Comparison of ENCODE assay signal across 9 cellular contexts in the genomic region with DNA sequence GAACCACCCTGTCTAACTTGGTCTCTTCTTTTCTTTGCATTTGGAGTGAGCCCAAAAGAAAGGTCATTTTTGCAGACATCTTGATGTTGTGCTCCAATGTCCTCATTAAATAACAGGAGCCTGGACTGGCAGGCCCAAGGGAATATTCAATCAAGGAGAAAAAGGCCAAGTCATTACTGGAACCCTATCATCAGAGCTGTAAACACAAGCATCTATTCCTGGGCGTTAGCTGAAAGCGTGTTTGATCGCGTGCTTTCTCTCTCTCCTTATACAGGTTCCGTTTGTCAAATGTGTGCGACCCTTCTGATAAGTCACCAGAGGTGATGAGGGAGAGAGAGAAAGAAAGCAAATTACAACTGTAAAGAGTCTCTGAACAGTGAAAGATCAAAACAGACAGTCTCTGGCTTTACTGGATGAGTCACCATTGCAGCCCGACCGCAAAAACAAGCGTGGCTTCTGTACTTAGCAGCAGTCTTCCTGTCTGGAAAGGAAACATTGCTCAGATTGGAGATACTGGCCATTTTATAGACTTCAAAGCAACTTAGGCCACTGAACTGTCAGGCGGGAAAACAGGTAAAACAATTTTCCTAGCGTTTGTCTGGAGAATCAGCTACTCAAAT. TPM values are rescaled to one million over a fixed set of nuclear protein-coding genes. Genes with fewer than 3 reads are reported as not detected.
DNase-seq lines count a peak whose midpoint lies in the region; ATAC-seq, FAIRE-seq and TF ChIP-seq lines count a peak whose summit lies in the region.
"Had no signal": no experiment of that assay in that cellular context is flagged by ENCODE, and none has a peak within 500 bp of the region (broad histone marks: within the 10 kb centered on the region; RNA-seq: fewer than 3 reads in every experiment).

No MANE protein-coding gene starts in this region.

- no peak overlapping the region for H3K9ac ChIP-seq in kidney (ENCODE audit: low read length in 2 of 2)

- ATAC-seq in HG02981 (IDR thresholded peaks at IDR 0.05; ENCODE audit: unreplicated experiment): peak; percentile 92
- no peak for ATAC-seq in GM21367 (IDR thresholded peaks at IDR 0.05; ENCODE audit: unreplicated experiment)

- H3K4me1 ChIP-seq in SJSA1 (replicated peaks) (peaks cover 17% of the 10 kb centered on the region), kidney (ENCODE audit: control insufficient read depth in 1 of 2, insufficient read depth in 1 of 2, low read depth in 1 of 2, low read length in 2 of 2) (no peaks in the 10 kb centered on the region)

- TF ChIP-seq CTCF in GM12864 (IDR thresholded peaks at IDR 0.05; ENCODE audit: low read depth, low read length, missing control alignments) (no peak), kidney (IDR thresholded peaks at IDR 0.05; ENCODE audit: borderline replicate concordance, extremely low read depth, insufficient read depth) (no peak)

- intact Hi-C loops in kidney (cut with DNase I): no loop called here

- H3K36me3 ChIP-seq in SJSA1 (no peaks in the 10 kb centered on the region; the same call in 1 of the 2 replicates), kidney (ENCODE audit: control insufficient read depth in 1 of 2, insufficient read depth in 2 of 2, low read length in 2 of 2) (no peaks in the 10 kb centered on the region)

- DNase-seq in GM12864 (ENCODE audit: low read depth): peak; percentile 21
- peak; percentile 74 to 76 for DNase-seq in SJSA1 (ENCODE audit: low read depth in 1 of 2, low spot score in 2 of 2)
- DNase-seq in activated naive CD4-positive, alpha-beta T cell treated with anti-CD3 and anti-CD28 coated beads, Interleukin-2, amount 50 U/mL, for 16 hours: peak; percentile 76
- peak; percentile 75 for DNase-seq in kidney
- peak in 2 of 3 experiments; percentile 59 to 62 for DNase-seq in stimulated activated CD4-positive, alpha-beta T cell treated with anti-CD3 and anti-CD28 coated beads, TNF-alpha, amount 100 ng/mL, for 4 hours (ENCODE audit: low read depth in 3 of 3)
- no peak for DNase-seq in NCI-H345 treated with DMSO at 0.1 percent for 48 hours (lab: John Stamatoyannopoulos, UW; ENCODE audit: unreplicated experiment)

- H3K4me3 ChIP-seq in GM12864 (ENCODE audit: low read depth, low read length) (no peak overlapping the region), SJSA1 (no peak overlapping the region), kidney (ENCODE audit: low read length in 2 of 2) (no peak overlapping the region)
- H3K4me3 ChIP-seq: SK-N-MC had no signal

- no peaks in the 10 kb centered on the region for H3K9me3 ChIP-seq in SJSA1 (replicated peaks)
- no peaks in the 10 kb centered on the region for H3K9me3 ChIP-seq in kidney (ENCODE audit: control insufficient read depth in 1 of 2, low read length in 2 of 2)

- FAIRE-seq in kidney (lab: Jason Lieb, UNC): no peak

- H3K27me3 ChIP-seq in SJSA1 (replicated peaks): no peaks in the 10 kb centered on the region

- peak overlapping the region; percentile 45 for H3K27ac ChIP-seq in SJSA1
- H3K27ac ChIP-seq in kidney (ENCODE audit: low read depth in 2 of 2, low read length in 2 of 2): no peak overlapping the region
- H3K27ac ChIP-seq: SK-N-MC had no signal

RNA-seq across cellular contexts. Expression of gene TPRG1, which starts 39.5 kb away (rescaled TPM):
- 0.11 and 0.50 TPM in 2 replicates for total RNA-seq in SJSA1 (2014; rRNA removed; shearing (Covaris generic))
- total RNA-seq in kidney: 2.7 TPM
- polyA plus RNA-seq in kidney (ENCODE audit: insufficient read depth, low read depth, low replicate concordance): 0.37 TPM
